In genomic region chr14:95102678-95103039, GRCh38 we compare ENCODE assay signal across 14 cellular contexts.
"Had no signal": no experiment of that assay in that cellular context is flagged by ENCODE, and none has a peak within 500 bp of the region (broad histone marks: within the 10 kb centered on the region; RNA-seq: fewer than 3 reads in every experiment).

No MANE protein-coding gene starts in this region.

- H3K27me3 Mint-ChIP-seq: activated CD4-positive, alpha-beta memory T cell treated with anti-CD3 and anti-CD28 coated beads for 36 hours; stimulated activated naive CD8-positive, alpha-beta T cell treated with anti-CD3 and anti-CD28 coated beads, Interleukin-15, Interleukin-2, amounts not matched to agents 100 ng/mL and 50 ng/mL, for 24 hours had no signal

- H3K4me3 ChIP-seq: breast epithelium, esophagus squamous epithelium, thyroid gland, uterus had no signal

- H3K27ac ChIP-seq: breast epithelium, esophagus squamous epithelium, foreskin keratinocyte, thyroid gland, uterus had no signal

- H3K9me3 Mint-ChIP-seq: activated CD4-positive, alpha-beta memory T cell treated with anti-CD3 and anti-CD28 coated beads for 36 hours; activated T-helper 1 cell treated with anti-CD3 and anti-CD28 coated beads, Interleukin-12 subunit alpha, Interleukin-12 subunit beta, Interleukin-2, Interleukin-4 antibody, amounts not matched to agents 30 ng/mL and 10 ng/mL and 1 ng/mL, durations not matched to agents 14 hours and 24 hours and 36 hours; nephron progenitor cell; stimulated activated naive CD8-positive, alpha-beta T cell treated with anti-CD3 and anti-CD28 coated beads, Interleukin-15, Interleukin-2, amounts not matched to agents 100 ng/mL and 50 ng/mL, for 24 hours had no signal

- DNase-seq: activated CD4-positive, alpha-beta memory T cell treated with anti-CD3 and anti-CD28 coated beads for 36 hours; activated CD4-positive, alpha-beta T cell treated with anti-CD3 and anti-CD28 coated beads for 1 hour; activated CD8-positive, alpha-beta memory T cell treated with anti-CD3 and anti-CD28 coated beads, Interleukin-2, amount 50 U/mL, for 4 hours; activated naive CD4-positive, alpha-beta T cell treated with anti-CD3 and anti-CD28 coated beads, Interleukin-2, amount 50 U/mL, for 16 hours; amygdala; esophagus squamous epithelium; foreskin keratinocyte; nephron progenitor cell; stimulated activated CD4-positive, alpha-beta T cell treated with anti-CD3 and anti-CD28 coated beads, Interleukin-2, amount 100 ng/mL, for 48 hours; thyroid gland; uterus had no signal

- H3K4me3 Mint-ChIP-seq: activated CD4-positive, alpha-beta memory T cell treated with anti-CD3 and anti-CD28 coated beads for 36 hours; activated T-helper 1 cell treated with anti-CD3 and anti-CD28 coated beads, Interleukin-12 subunit alpha, Interleukin-12 subunit beta, Interleukin-2, Interleukin-4 antibody, amounts not matched to agents 30 ng/mL and 10 ng/mL and 1 ng/mL, durations not matched to agents 14 hours and 24 hours and 36 hours; nephron progenitor cell; stimulated activated naive CD8-positive, alpha-beta T cell treated with anti-CD3 and anti-CD28 coated beads, Interleukin-15, Interleukin-2, amounts not matched to agents 100 ng/mL and 50 ng/mL, for 24 hours had no signal

- H3K36me3 ChIP-seq: uterus had no signal

- H3K9me3 ChIP-seq: breast epithelium, esophagus squamous epithelium, thyroid gland, uterus had no signal

- H3K27ac Mint-ChIP-seq: activated CD4-positive, alpha-beta memory T cell treated with anti-CD3 and anti-CD28 coated beads for 36 hours; activated T-helper 1 cell treated with anti-CD3 and anti-CD28 coated beads, Interleukin-12 subunit alpha, Interleukin-12 subunit beta, Interleukin-2, Interleukin-4 antibody, amounts not matched to agents 30 ng/mL and 10 ng/mL and 1 ng/mL, durations not matched to agents 14 hours and 24 hours and 36 hours; stimulated activated naive CD8-positive, alpha-beta T cell treated with anti-CD3 and anti-CD28 coated beads, Interleukin-15, Interleukin-2, amounts not matched to agents 100 ng/mL and 50 ng/mL, for 24 hours had no signal

- H3K4me1 ChIP-seq: breast epithelium, foreskin keratinocyte, uterus had no signal

- H3K27me3 ChIP-seq: breast epithelium, esophagus squamous epithelium, foreskin keratinocyte, thyroid gland, uterus had no signal

- ATAC-seq: foreskin keratinocyte had no signal
